Comparison of ENCODE assay signal across 10 cellular contexts in genomic region chr7:92716825-92717580, GRCh38.
DNase-seq lines count a peak whose midpoint lies in the region; ATAC-seq, FAIRE-seq and TF ChIP-seq lines count a peak whose summit lies in the region.
"Had no signal": no experiment of that assay in that cellular context is flagged by ENCODE, and none has a peak within 500 bp of the region (broad histone marks: within the 10 kb centered on the region; RNA-seq: fewer than 3 reads in every experiment).

No MANE protein-coding gene starts in this region.

- dilution Hi-C loops in endothelial cell of umbilical vein (cut with MboI; ENCODE audit: extremely low pct_ligation_motif_present, low sequenced_read_pairs), result no loop called here

- no peaks in the 10 kb centered on the region for H3K9me3 ChIP-seq in CD8-positive, alpha-beta memory T cell (ENCODE audit: low read length)
- H3K9me3 ChIP-seq in T-helper 17 cell (ENCODE audit: control insufficient read depth, low read length, poor library complexity, severe bottlenecking) (no peaks in the 10 kb centered on the region), endothelial cell of umbilical vein (replicated peaks; ENCODE audit: control insufficient read depth, insufficient read depth, low read length) (no peaks in the 10 kb centered on the region), psoas muscle (no peaks in the 10 kb centered on the region)

- peak overlapping the region; percentile 29 for H2AFZ ChIP-seq in endothelial cell of umbilical vein (ENCODE audit: low read depth, low read length)

- no peaks in the 10 kb centered on the region for H4K20me1 ChIP-seq in endothelial cell of umbilical vein (replicated peaks; ENCODE audit: control insufficient read depth, extremely low read depth, insufficient read depth, low read length)

- no peaks in the 10 kb centered on the region for H3K27me3 ChIP-seq in CD8-positive, alpha-beta memory T cell (ENCODE audit: insufficient read depth, low read length, poor library complexity, severe bottlenecking)
- H3K27me3 ChIP-seq in endothelial cell of umbilical vein (ENCODE audit: control insufficient read depth in 2 of 2, insufficient read depth in 2 of 2, low read length in 2 of 2) (no peaks in the 10 kb centered on the region), psoas muscle (ENCODE audit: insufficient read depth in 3 of 3, low read length in 2 of 3) (no peaks in the 10 kb centered on the region)

- no peak overlapping the region for H3K4me3 ChIP-seq in CD8-positive, alpha-beta memory T cell (ENCODE audit: low read length)
- H3K4me3 ChIP-seq in endothelial cell of umbilical vein (replicated peaks in 1 of 3; ENCODE audit: insufficient read depth in 1 of 3, low read depth in 1 of 3, low read length in 3 of 3) (peak overlapping the region in 1 of 3 experiments; percentile 72), psoas muscle (peak overlapping the region; percentile 69)

- H3K4me2 ChIP-seq in endothelial cell of umbilical vein (ENCODE audit: insufficient read depth, low read length), result peak overlapping the region; percentile 86

- TF ChIP-seq CTCF in endothelial cell of umbilical vein (IDR thresholded peaks at IDR 0.05; ENCODE audit: extremely low read depth in 1 of 2, insufficient read depth in 1 of 2, low read depth in 1 of 2, low read length in 2 of 2), result no peak
- TF ChIP-seq CTCF in psoas muscle (IDR thresholded peaks at IDR 0.05), result no peak

- H3K27ac ChIP-seq in CD8-positive, alpha-beta memory T cell (ENCODE audit: low read depth, low read length), result no peak overlapping the region
- H3K27ac ChIP-seq in endothelial cell of umbilical vein (ENCODE audit: insufficient read depth, low read depth, low read length) (peak overlapping the region; percentile 95), psoas muscle (peak overlapping the region; percentile 80)

- H3K4me3 Mint-ChIP-seq in CD8-positive, alpha-beta memory T cell, result peak overlapping the region in 5 of 7 donors; percentile 45 to 95 (median 85)
- H3K4me3 Mint-ChIP-seq in T-helper 17 cell, result peak overlapping the region; percentile 69

- no peak for FAIRE-seq in endothelial cell of umbilical vein (lab: Jason Lieb, UNC)

- H3K27me3 Mint-ChIP-seq in CD8-positive, alpha-beta memory T cell, result no peaks in the 10 kb centered on the region
- H3K27me3 Mint-ChIP-seq in T-helper 17 cell, result no peaks in the 10 kb centered on the region

- H3K9me3 Mint-ChIP-seq in CD8-positive, alpha-beta memory T cell, result no peaks in the 10 kb centered on the region

- DNase-seq in CD8-positive, alpha-beta memory T cell, result no peak
- DNase-seq in T-helper 17 cell, result no peak
- DNase-seq in endothelial cell of umbilical vein (ENCODE audit: low read depth, low spot score), result no peak
- DNase-seq in psoas muscle, result no peak
- DNase-seq in putamen (ENCODE audit: low spot score), result no peak
- no peak for DNase-seq in activated gamma-delta T cell (lab: John Stamatoyannopoulos, UW)
- DNase-seq: DMS 273 treated with DMSO at 0.1 percent for 48 hours, Kasumi-1 had no signal

- H3K27ac Mint-ChIP-seq in CD8-positive, alpha-beta memory T cell, result peak overlapping the region in 6 of 8 donors; percentile 33 to 93 (median 82)
- peak overlapping the region; percentile 96 for H3K27ac Mint-ChIP-seq in T-helper 17 cell

- H3K4me1 ChIP-seq in CD8-positive, alpha-beta memory T cell (ENCODE audit: insufficient read depth, low read length), result peaks cover 15% of the 10 kb centered on the region
- peaks cover 16% of the 10 kb centered on the region for H3K4me1 ChIP-seq in endothelial cell of umbilical vein (ENCODE audit: control insufficient read depth, extremely low read depth, insufficient read depth, low read length)
- H3K4me1 ChIP-seq in psoas muscle, result no peaks in the 10 kb centered on the region

- BruUV-seq in endothelial cell of umbilical vein (replicated peaks; lab: Mats Ljungman, UMichigan), result no TSS peak

- H3K9me1 ChIP-seq in endothelial cell of umbilical vein (replicated peaks; ENCODE audit: control insufficient read depth, extremely low read depth, insufficient read depth, low read length), result no peaks in the 10 kb centered on the region

- peaks cover 24 to 48% (median 26%) of the 10 kb centered on the region in 3 donors for H3K4me1 Mint-ChIP-seq in CD8-positive, alpha-beta memory T cell
- H3K4me1 Mint-ChIP-seq in T-helper 17 cell, result peaks cover 32% of the 10 kb centered on the region

- H3K79me2 ChIP-seq in endothelial cell of umbilical vein (ENCODE audit: control insufficient read depth, insufficient read depth, low read length), result no peaks in the 10 kb centered on the region

- peaks cover 0 to 21% (median 4%) of the 10 kb centered on the region in 3 donors for H3K36me3 Mint-ChIP-seq in CD8-positive, alpha-beta memory T cell
- peaks cover 6% of the 10 kb centered on the region for H3K36me3 Mint-ChIP-seq in T-helper 17 cell (ENCODE audit: low read depth)

- POLR2A ChIA-PET in CD8-positive, alpha-beta memory T cell (lab: Charles Lee), result no interaction called here
- POLR2A ChIA-PET in endothelial cell of umbilical vein (lab: Charles Lee), result no interaction called here

- H3K9ac ChIP-seq in endothelial cell of umbilical vein (replicated peaks; ENCODE audit: extremely low read depth, insufficient read depth, low read length), result peak overlapping the region; percentile 84

- H3K36me3 ChIP-seq in CD8-positive, alpha-beta memory T cell (ENCODE audit: insufficient read depth, low read length), result no peaks in the 10 kb centered on the region
- no peaks in the 10 kb centered on the region for H3K36me3 ChIP-seq in endothelial cell of umbilical vein (ENCODE audit: control insufficient read depth in 2 of 2, extremely low read depth in 1 of 2, insufficient read depth in 2 of 2, low read length in 2 of 2)
- H3K36me3 ChIP-seq in psoas muscle (ENCODE audit: insufficient read depth in 1 of 2, low read depth in 1 of 2), result no peaks in the 10 kb centered on the region

- CTCF ChIA-PET in CD8-positive, alpha-beta memory T cell (lab: Charles Lee), result interaction anchor here (0.9 to 2.1 kb wide), 3 partner anchors 97 to 116 kb away, joined by 3 to 9 read pairs (median 4); no protein-coding TSS in a partner anchor
- CTCF ChIA-PET in endothelial cell of umbilical vein (lab: Charles Lee), result interaction anchor here (1.0 to 1.8 kb wide), 7 partner anchors 19 to 116 kb away, joined by 3 to 14 read pairs (median 5); no protein-coding TSS in a partner anchor

- ATAC-seq in T-helper 17 cell (no peak), psoas muscle (no peak), HG02759 (IDR thresholded peaks at IDR 0.05; ENCODE audit: unreplicated experiment) (no peak), HG03432 (IDR thresholded peaks at IDR 0.05; ENCODE audit: unreplicated experiment) (no peak)

- no peak for TF ChIP-seq POLR2A in endothelial cell of umbilical vein (IDR thresholded peaks at IDR 0.05; ENCODE audit: low read depth, low read length)

- WGBS in psoas muscle, 3 donors, result 84 to 89% (median 87%) methylated on average over 4 of the region's 4 CpGs

- intact Hi-C loops in endothelial cell of umbilical vein (cut with micrococcal nuclease) (no loop called here), psoas muscle (cut with DNase I) (no loop called here)

TF ChIP-seq in endothelial cell of umbilical vein, 7 proteins besides CTCF, POLR2A, EP300 and RAD21:
- TF ChIP-seq GATA2 (IDR thresholded peaks at IDR 0.05; ENCODE audit: insufficient read depth, insufficient read length, low read depth, low read length) (no peak), MAX (IDR thresholded peaks at IDR 0.05; ENCODE audit: insufficient read depth, insufficient read length) (no peak), EZH2 (IDR thresholded peaks at IDR 0.05; ENCODE audit: borderline replicate concordance, low read depth, low read length, severe bottlenecking) (no peak), JUN (IDR thresholded peaks at IDR 0.05; ENCODE audit: borderline replicate concordance, insufficient read depth, insufficient read length, low read depth) (no peak), MYC (IDR thresholded peaks at IDR 0.05; ENCODE audit: low read depth, low read length) (no peak), POLR2AphosphoS5 (IDR thresholded peaks at IDR 0.05; ENCODE audit: insufficient read depth, low read depth, low read length) (no peak), FOS (IDR thresholded peaks at IDR 0.05; ENCODE audit: borderline replicate concordance, insufficient read depth, low read length) (no peak)
